1 cellular context compared by ENCODE assay signal in genomic region chr12:124686001-124686884, GRCh38.
TF ChIP-seq lines count a peak whose summit lies in the region.

No MANE protein-coding gene starts in this region.

TF ChIP-seq in K562, 482 proteins besides CTCF, POLR2A, EP300 and RAD21 (continued from another document and continues in another):
- TF ChIP-seq ZNF609 (CRISPR knock-in tag; IDR thresholded peaks at IDR 0.05; ENCODE audit: borderline replicate concordance) (no peak), GTF2B (IDR thresholded peaks at IDR 0.05; ENCODE audit: extremely low read depth, insufficient read length) (no peak), MEIS2 (IDR thresholded peaks at IDR 0.05; ENCODE audit: partially characterized antibody) (no peak), COPS2 (conservative IDR thresholded peaks at IDR 0.05) (no peak), PHF8 (IDR thresholded peaks at IDR 0.05; ENCODE audit: borderline replicate concordance, low read length) (no peak), ILK (tag; IDR thresholded peaks at IDR 0.05; ENCODE audit: borderline replicate concordance, low read depth) (no peak), ZNF354B (CRISPR knock-in tag; IDR thresholded peaks at IDR 0.05) (no peak), NR1H2 (CRISPR knock-in tag; IDR thresholded peaks at IDR 0.05) (no peak), FOXK2 (conservative IDR thresholded peaks at IDR 0.05 in 1 of 2, IDR thresholded peaks at IDR 0.05 in 1 of 2; ENCODE audit: low read depth in 2 of 2) (no peak), SUPT5H (IDR thresholded peaks at IDR 0.05) (no peak), CHAMP1 (IDR thresholded peaks at IDR 0.05) (no peak), ZNF263 (CRISPR knock-in tag; IDR thresholded peaks at IDR 0.05; ENCODE audit: borderline replicate concordance) (no peak), ZNF217 (CRISPR knock-in tag; IDR thresholded peaks at IDR 0.05) (no peak), DPF2 (IDR thresholded peaks at IDR 0.05) (0 out of 2 replicates have a peak, but pooled peaks have one; percentile 34), SMARCA5 (IDR thresholded peaks at IDR 0.05) (peak; percentile 66; the same call in 1 of the 2 replicates), KLF13 (tag; IDR thresholded peaks at IDR 0.05; ENCODE audit: borderline replicate concordance, low read depth) (no peak), BCLAF1 (IDR thresholded peaks at IDR 0.05; ENCODE audit: borderline replicate concordance in 1 of 2, control insufficient read depth in 1 of 2, low read depth in 2 of 2, low read length in 1 of 2) (no peak), KLF16 (IDR thresholded peaks at IDR 0.05) (no peak), MNT (conservative IDR thresholded peaks at IDR 0.05) (no peak), TRIM25 (IDR thresholded peaks at IDR 0.05; ENCODE audit: borderline replicate concordance) (no peak), SMARCC2 (IDR thresholded peaks at IDR 0.05; ENCODE audit: low read depth) (no peak), ESRRA (IDR thresholded peaks at IDR 0.05; ENCODE audit: borderline replicate concordance, low read depth) (peak; percentile 67), THAP12 (CRISPR knock-in tag; IDR thresholded peaks at IDR 0.05) (no peak), ATF3 (IDR thresholded peaks at IDR 0.05) (peak; percentile 93), ATF3 (CRISPR knock-in tag; conservative IDR thresholded peaks at IDR 0.05) (no peak), ZKSCAN8 (CRISPR knock-in tag; IDR thresholded peaks at IDR 0.05) (peak; percentile 98), ZNF140 (CRISPR knock-in tag; IDR thresholded peaks at IDR 0.05) (no peak), CREB3 (tag; conservative IDR thresholded peaks at IDR 0.05; ENCODE audit: low read depth) (no peak), ZNF589 (CRISPR knock-in tag; IDR thresholded peaks at IDR 0.05; ENCODE audit: low read depth) (0 out of 2 replicates have a peak, but pooled peaks have one; percentile 55), MAFK (IDR thresholded peaks at IDR 0.05; ENCODE audit: low read length) (no peak), CREB1 (IDR thresholded peaks at IDR 0.05) (no peak), CREB1 (CRISPR knock-in tag; IDR thresholded peaks at IDR 0.05) (no peak), TARDBP (IDR thresholded peaks at IDR 0.05) (no peak), PCBP1 (IDR thresholded peaks at IDR 0.05; ENCODE audit: low read depth, low read length, poor library complexity, severe bottlenecking) (no peak), NFXL1 (CRISPR knock-in tag; IDR thresholded peaks at IDR 0.05) (no peak), HMG20A (CRISPR knock-in tag; conservative IDR thresholded peaks at IDR 0.05) (no peak), USF1 (CRISPR knock-in tag; IDR thresholded peaks at IDR 0.05) (peak; percentile 82), TAL1 (IDR thresholded peaks at IDR 0.05) (no peak), ZNF717 (CRISPR knock-in tag; IDR thresholded peaks at IDR 0.05) (no peak), GATAD2B (IDR thresholded peaks at IDR 0.05; ENCODE audit: borderline replicate concordance) (no peak), JUNB (CRISPR knock-in tag; conservative IDR thresholded peaks at IDR 0.05) (no peak)
